In genomic region chr12:110670161-110670701, GRCh38 we compare ENCODE assay signal across 8 cellular contexts. TPM values are rescaled to one million over a fixed set of nuclear protein-coding genes. Genes with fewer than 3 reads are reported as not detected.
DNase-seq lines count a peak whose midpoint lies in the region; ATAC-seq and TF ChIP-seq lines count a peak whose summit lies in the region.
"Had no signal": no experiment of that assay in that cellular context is flagged by ENCODE, and none has a peak within 500 bp of the region (broad histone marks: within the 10 kb centered on the region; RNA-seq: fewer than 3 reads in every experiment).

No MANE protein-coding gene starts in this region.

- peaks cover 75% of the 10 kb centered on the region for H3K36me3 Mint-ChIP-seq in activated B cell treated with CpG ODN at 0.5 μM for 24 hours (ENCODE audit: low read depth)

- no peak for TF ChIP-seq POLR2A in transverse colon (IDR thresholded peaks at IDR 0.05)

- H3K4me1 ChIP-seq in transverse colon = no peaks in the 10 kb centered on the region

- no peak overlapping the region for H3K4me3 ChIP-seq in transverse colon

- H3K4me1 Mint-ChIP-seq in activated B cell treated with CpG ODN at 0.5 μM for 24 hours = peaks cover 96% of the 10 kb centered on the region

- no peak overlapping the region for H3K27ac ChIP-seq in transverse colon

- peak overlapping the region; percentile 94 for H3K27ac Mint-ChIP-seq in activated B cell treated with CpG ODN at 0.5 μM for 24 hours
- H3K27ac Mint-ChIP-seq: nephron had no signal

- peaks cover 0 to 6% of the 10 kb centered on the region in 2 donors for H3K9me3 ChIP-seq in transverse colon

- WGBS in transverse colon (ENCODE audit: low coverage in 1 of 2), 2 donors = 35 to 55% methylated on average over 4 of the region's 4 CpGs

- TF ChIP-seq CTCF in activated B cell treated with CpG ODN at 0.5 μM for 24 hours (IDR thresholded peaks at IDR 0.05) = no peak
- TF ChIP-seq CTCF in transverse colon (IDR thresholded peaks at IDR 0.05) = no peak

- H3K4me3 Mint-ChIP-seq in activated B cell treated with CpG ODN at 0.5 μM for 24 hours = peak overlapping the region; percentile 78
- H3K4me3 Mint-ChIP-seq: nephron had no signal

- ATAC-seq in GM18909 (IDR thresholded peaks at IDR 0.05; ENCODE audit: poor library complexity, unreplicated experiment) (peak; percentile 64), HG02759 (IDR thresholded peaks at IDR 0.05; ENCODE audit: unreplicated experiment) (peak; percentile 52), activated B cell treated with CpG ODN at 0.5 μM for 24 hours (ENCODE audit: low read depth) (peak; percentile 36)

- DNase-seq in activated B cell treated with CpG ODN at 0.5 μM for 24 hours (no peak), H4 (ENCODE audit: low spot score) (no peak), transverse colon (no peak), NCI-H526 (lab: John Stamatoyannopoulos, UW) (no peak)
- DNase-seq in stimulated activated CD8-positive, alpha-beta memory T cell treated with anti-CD3 and anti-CD28 coated beads, Interleukin-4, amount 100 ng/mL, for 24 hours (ENCODE audit: low read depth) = peak; percentile 33

- H3K36me3 ChIP-seq in transverse colon = no peaks in the 10 kb centered on the region

- H3K27me3 ChIP-seq in transverse colon = no peaks in the 10 kb centered on the region

- intact Hi-C loops in activated B cell treated with CpG ODN at 0.5 μM for 24 hours (cut with micrococcal nuclease) (loop anchor here (1.0 kb wide), 2 partner anchors 16 to 28 kb away; no protein-coding TSS in a partner anchor), transverse colon (cut with DNase I; ENCODE audit: low total_unique reads) (no loop called here)

- CTCF ChIA-PET in activated B cell treated with CpG ODN at 0.5 μM for 24 hours (lab: Charles Lee) = no interaction called here

- no peak for TF ChIP-seq EP300 in transverse colon (IDR thresholded peaks at IDR 0.05; ENCODE audit: low read depth)

- no peaks in the 10 kb centered on the region for H3K9me3 Mint-ChIP-seq in activated B cell treated with CpG ODN at 0.5 μM for 24 hours

- H3K27me3 Mint-ChIP-seq in activated B cell treated with CpG ODN at 0.5 μM for 24 hours = no peaks in the 10 kb centered on the region

- POLR2A ChIA-PET in activated B cell treated with CpG ODN at 0.5 μM for 24 hours (lab: Charles Lee) = interaction anchor here (0.7 to 4.4 kb wide), 11 partner anchors 7 to 73 kb away, joined by 3 to 30 read pairs (median 4); partner anchors contain the start of gene PPP1CC

- in situ Hi-C loops in transverse colon (cut with MboI; ENCODE audit: low pct_ligation_motif_present in 1 of 4, low pct_unique_long_range_greater_than_20kb in 1 of 4, low sequenced_read_pairs in 3 of 4) = no loop called here

RNA-seq across cellular contexts. Expression of gene HVCN1, which starts 18.7 kb away (rescaled TPM):
- 80.7 and 83.9 TPM in 2 replicates for total RNA-seq in activated B cell treated with CpG ODN at 0.5 μM for 24 hours
- total RNA-seq in H4 (2014; rRNA removed; shearing (Covaris generic)) = 1.6 TPM in 1 of 2 replicates, not detected in the other
- 1 to 10 TPM in 3 of 4 donors, not detected in 1; 3.4 to 7.9 (median 7.3) TPM for total RNA-seq in transverse colon

RNA-seq across cellular contexts. Expression of gene TCTN1, which starts 56.3 kb away (rescaled TPM):
- total RNA-seq in activated B cell treated with CpG ODN at 0.5 μM for 24 hours = 22.4 and 29.5 TPM in 2 replicates
- 50.1 and 62.3 TPM in 2 replicates for total RNA-seq in H4 (2014; rRNA removed; shearing (Covaris generic))
- total RNA-seq in transverse colon = 10 to 100 TPM; 28.5 to 71.2 (median 35.1) TPM
